In the genomic region with DNA sequence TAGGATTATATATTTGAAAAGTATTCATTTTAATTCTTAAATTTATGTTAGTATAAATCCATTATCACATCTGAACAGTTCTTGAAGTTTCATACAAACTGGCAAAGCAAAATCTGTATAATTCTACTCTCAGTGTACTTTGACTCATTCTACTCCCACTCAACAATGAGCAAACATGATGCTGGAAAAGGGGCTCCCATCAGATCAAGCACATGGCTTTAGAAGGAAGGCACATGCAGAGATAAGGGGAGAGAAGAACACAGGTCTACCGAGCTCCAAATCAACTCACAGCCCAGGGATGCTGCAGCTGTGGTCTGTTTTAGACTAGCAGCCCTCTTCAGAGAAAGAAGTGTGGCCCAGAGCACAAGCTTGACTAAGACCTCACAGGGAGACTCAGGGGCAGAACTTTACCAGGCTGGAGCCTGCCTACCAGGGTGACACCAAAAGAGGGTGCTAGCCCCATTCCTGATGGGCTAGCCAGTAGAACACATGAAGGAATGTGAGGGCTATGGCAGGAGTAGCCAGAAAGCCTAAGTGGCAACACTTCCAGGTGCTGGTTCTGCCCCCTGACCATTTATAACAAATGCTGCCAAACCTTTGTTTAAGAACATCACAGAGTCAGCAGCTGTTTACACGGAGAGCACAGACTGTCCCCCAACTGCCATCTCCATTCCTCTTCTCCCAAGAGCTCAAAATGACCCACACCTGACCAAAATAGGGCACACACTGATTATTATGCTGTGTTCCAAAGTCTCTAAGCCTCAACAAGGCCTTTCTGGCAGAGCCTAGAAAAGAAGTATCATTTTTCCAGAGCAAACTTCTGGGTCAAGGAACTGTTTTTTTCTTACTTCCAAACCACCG, we compare ENCODE assay signal across 24 cellular contexts. TPM values are rescaled to one million over a fixed set of nuclear protein-coding genes. Genes with fewer than 3 reads are reported as not detected.
DNase-seq lines count a peak whose midpoint lies in the region; ATAC-seq and TF ChIP-seq lines count a peak whose summit lies in the region.
"Had no signal": no experiment of that assay in that cellular context is flagged by ENCODE, and none has a peak within 500 bp of the region (broad histone marks: within the 10 kb centered on the region; RNA-seq: fewer than 3 reads in every experiment).

No MANE protein-coding gene starts in this region.

- peak; percentile 40 to 66 for ATAC-seq in activated T-cell treated with anti-CD3 and anti-CD28 coated beads, Interleukin-2, amount 50 U/mL, for 4 hours
- peak in 3 of 4 donors; percentile 25 to 60 (median 38) for ATAC-seq in psoas muscle
- ATAC-seq: left colon; naive thymus-derived CD8-positive, alpha-beta T cell; sciatic nerve had no signal

- peaks cover 3% of the 10 kb centered on the region for H3K4me1 Mint-ChIP-seq in activated T-cell treated with anti-CD3 and anti-CD28 coated beads, Interleukin-2, amount 50 U/mL, for 4 hours (ENCODE audit: low read depth)

- peaks cover 6 to 100% of the 10 kb centered on the region in 2 donors for H3K36me3 ChIP-seq in psoas muscle (ENCODE audit: insufficient read depth in 1 of 2, low read depth in 1 of 2)
- H3K36me3 ChIP-seq: ovary had no signal

- H3K27ac ChIP-seq in caudate nucleus (ENCODE audit: low read depth, low read length) (peak overlapping the region; percentile 75), psoas muscle (no peak overlapping the region), RWPE1 (no peak overlapping the region)
- H3K27ac ChIP-seq: esophagus muscularis mucosa, tibial artery had no signal

- 43 to 57% (median 55%) methylated on average over 3 of the region's 3 CpGs for WGBS in psoas muscle, 3 donors

- H3K4me1 ChIP-seq in psoas muscle: no peaks in the 10 kb centered on the region
- H3K4me1 ChIP-seq: tibial artery had no signal

- DNase-seq in activated T-cell treated with anti-CD3 and anti-CD28 coated beads, Interleukin-2, amount 50 U/mL, for 4 hours: no peak
- no peak for DNase-seq in activated T-cell treated with anti-CD3 and anti-CD28 coated beads, Interleukin-2, amount 50 U/mL, for 48 hours
- DNase-seq in HFF-Myc (ENCODE audit: extremely low read depth, low read depth) (no peak), caudate nucleus (lab: John Stamatoyannopoulos, UW) (peak in 2 of 61 donors; percentile 17 to 30), psoas muscle (no peak), NCI-H1048 (lab: John Stamatoyannopoulos, UW) (no peak), RWPE1 (ENCODE audit: low spot score) (no peak), T1000 (lab: John Stamatoyannopoulos, UW) (no peak)
- DNase-seq: CD4-positive, alpha-beta T cell; DMS153; effector memory CD4-positive, alpha-beta T cell; GDM1; left colon; naive thymus-derived CD8-positive, alpha-beta T cell; NCI-H1694; OCI-M1; ovary; SHP77; stimulated activated CD4-positive, alpha-beta T cell treated with anti-CD3 and anti-CD28 coated beads, Interleukin-15, amount 100 ng/mL, for 24 hours; SW 1271; tibial artery had no signal

- H3K4me3 ChIP-seq in HFF-Myc (replicated peaks; ENCODE audit: low read depth, low read length) (no peak overlapping the region), psoas muscle (no peak overlapping the region)
- H3K4me3 ChIP-seq: esophagus muscularis mucosa, ovary, tibial artery had no signal

- no peaks in the 10 kb centered on the region for H3K27me3 ChIP-seq in psoas muscle (ENCODE audit: insufficient read depth in 3 of 3, low read length in 2 of 3)
- H3K27me3 ChIP-seq: esophagus muscularis mucosa, ovary, tibial artery had no signal

- no peaks in the 10 kb centered on the region for H3K9me3 ChIP-seq in psoas muscle
- H3K9me3 ChIP-seq: esophagus muscularis mucosa, ovary, tibial artery had no signal

- no peaks in the 10 kb centered on the region for H3K27me3 Mint-ChIP-seq in activated T-cell treated with anti-CD3 and anti-CD28 coated beads, Interleukin-2, amount 50 U/mL, for 4 hours (ENCODE audit: low read depth)
- H3K27me3 Mint-ChIP-seq: CD4-positive, alpha-beta T cell; IgD-negative memory B cell; naive thymus-derived CD8-positive, alpha-beta T cell had no signal

- CTCF ChIA-PET in RWPE1 (lab: Yijun Ruan, JAX): no interaction called here

- H3K4me3 Mint-ChIP-seq in activated T-cell treated with anti-CD3 and anti-CD28 coated beads, Interleukin-2, amount 50 U/mL, for 4 hours: no peak overlapping the region
- H3K4me3 Mint-ChIP-seq: CD4-positive, alpha-beta T cell; IgD-negative memory B cell; naive thymus-derived CD8-positive, alpha-beta T cell had no signal

- TF ChIP-seq CTCF in HFF-Myc (IDR thresholded peaks at IDR 0.05; ENCODE audit: low read depth, low read length, missing control alignments) (peak; percentile 5), psoas muscle (IDR thresholded peaks at IDR 0.05) (no peak), RWPE1 (conservative IDR thresholded peaks at IDR 0.05; ENCODE audit: low read depth) (no peak)

- intact Hi-C loops in psoas muscle (cut with DNase I): no loop called here

- POLR2A ChIA-PET in RWPE1 (lab: Yijun Ruan, JAX; ENCODE audit: low non-redundant PET): no interaction called here

- no peaks in the 10 kb centered on the region for H3K9me3 Mint-ChIP-seq in activated T-cell treated with anti-CD3 and anti-CD28 coated beads, Interleukin-2, amount 50 U/mL, for 4 hours
- H3K9me3 Mint-ChIP-seq: CD4-positive, alpha-beta T cell; IgD-negative memory B cell; naive thymus-derived CD8-positive, alpha-beta T cell had no signal

- peaks cover 24% of the 10 kb centered on the region for H3K36me3 Mint-ChIP-seq in activated T-cell treated with anti-CD3 and anti-CD28 coated beads, Interleukin-2, amount 50 U/mL, for 4 hours (ENCODE audit: insufficient read depth)

RNA-seq across cellular contexts. Expression of gene SEC22C, which starts 19.5 kb away (rescaled TPM):
- total RNA-seq in activated T-cell treated with anti-CD3 and anti-CD28 coated beads, Interleukin-2, amount 50 U/mL, for 4 hours: 10 to 100 TPM; 32.0 to 35.3 (median 35.1) TPM
- 10 to 100 TPM; 13.0 to 31.0 (median 15.5) TPM for total RNA-seq in psoas muscle
- polyA plus RNA-seq in psoas muscle: 10 to 100 TPM; 11.2 to 46.8 (median 15.5) TPM

RNA-seq across cellular contexts. Expression of gene SS18L2, which starts 28.4 kb away (rescaled TPM):
- 10 to 100 TPM; 68.8 to 79.1 (median 72.6) TPM for total RNA-seq in activated T-cell treated with anti-CD3 and anti-CD28 coated beads, Interleukin-2, amount 50 U/mL, for 4 hours
- total RNA-seq in psoas muscle: 10 to 100 TPM in 1 of 4 donors, 1 to 10 TPM in 3; 8.2 to 11.2 (median 9.5) TPM
- 10 to 100 TPM; 16.8 to 31.6 (median 20.1) TPM for polyA plus RNA-seq in psoas muscle

RNA-seq across cellular contexts. Expression of gene NKTR, which starts 38.2 kb away (rescaled TPM):
- total RNA-seq in activated T-cell treated with anti-CD3 and anti-CD28 coated beads, Interleukin-2, amount 50 U/mL, for 4 hours: 10 to 100 TPM; 44.2 to 48.1 (median 46.7) TPM
- total RNA-seq in psoas muscle: 10 to 100 TPM; 12.9 to 23.0 (median 17.6) TPM
- polyA plus RNA-seq in psoas muscle: 10 to 100 TPM in 2 of 3 donors, 1 to 10 TPM in 1; 9.0 to 14.1 (median 11.1) TPM

RNA-seq across cellular contexts. Expression of gene VIPR1, which starts 59.8 kb away (rescaled TPM):
- 1 to 10 TPM; 2.2 to 4.7 (median 4.6) TPM for total RNA-seq in activated T-cell treated with anti-CD3 and anti-CD28 coated beads, Interleukin-2, amount 50 U/mL, for 4 hours
- 1 to 10 TPM in 2 of 4 donors, under 1 TPM in 2; 0.37 to 1.8 (median 1.0) TPM for total RNA-seq in psoas muscle
- polyA plus RNA-seq in psoas muscle: under 1 TPM; 0.28 to 0.95 (median 0.69) TPM

Comparison
In these comparisons a context has a peak if more than half of its experiments do, and no peak if none do; other contexts are left out.
1. RNA of gene SS18L2, which starts 28.4 kb away (total RNA-seq): 68.8 to 79.1 TPM in activated T-cell treated with anti-CD3 and anti-CD28 coated beads, Interleukin-2, amount 50 U/mL, for 4 hours; 8.2 to 11.2 TPM in psoas muscle; every median in the first group is over 4 times any median in the second.